8 cellular contexts compared by ENCODE assay signal in the genomic region with DNA sequence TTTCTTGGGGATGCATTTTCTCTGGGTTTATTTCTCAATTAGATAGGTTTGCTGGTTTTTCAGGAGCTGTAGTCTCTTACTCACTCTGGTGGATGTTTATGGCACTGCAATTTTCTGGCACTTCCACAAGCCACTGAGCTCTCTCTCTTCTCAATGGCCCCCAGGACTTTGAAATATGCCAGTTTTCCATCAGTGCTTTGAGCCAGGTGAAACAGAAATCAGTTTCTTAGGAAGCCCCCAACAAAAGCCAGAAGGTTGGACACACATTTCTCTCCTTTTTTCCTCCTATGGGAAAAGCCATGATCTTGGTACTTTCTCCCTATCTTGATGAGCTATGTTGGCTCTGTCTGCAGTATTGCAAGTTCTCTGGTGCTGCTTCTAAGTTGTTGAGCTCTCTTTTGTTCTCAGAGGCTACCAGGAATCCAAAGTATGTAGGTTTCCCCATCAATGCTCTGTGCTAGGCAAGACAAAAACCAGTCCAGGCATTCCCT.
DNase-seq lines count a peak whose midpoint lies in the region; ATAC-seq and TF ChIP-seq lines count a peak whose summit lies in the region.

No MANE protein-coding gene starts in this region.

- no peak overlapping the region for H3K4ac ChIP-seq in neuronal stem cell (ENCODE audit: low read length)

- H3K9me3 ChIP-seq in OCI-LY3 (ENCODE audit: insufficient read depth, low read length), result peaks cover 15% of the 10 kb centered on the region
- no peaks in the 10 kb centered on the region for H3K9me3 ChIP-seq in neuronal stem cell (replicated peaks in 1 of 2; ENCODE audit: control insufficient read depth in 2 of 2, insufficient read depth in 1 of 2, low read depth in 1 of 2, low read length in 2 of 2)

- H3K79me2 ChIP-seq in OCI-LY3 (ENCODE audit: low read length), result no peaks in the 10 kb centered on the region

- H3K4me2 ChIP-seq in OCI-LY3 (ENCODE audit: low read length) (no peak overlapping the region), neuronal stem cell (ENCODE audit: insufficient read depth, low read length, poor library complexity, severe bottlenecking) (peak overlapping the region; percentile 21)

- H2BK15ac ChIP-seq in neuronal stem cell (ENCODE audit: low read length), result no peak overlapping the region

- H3K4me1 ChIP-seq in OCI-LY3 (ENCODE audit: low read length), result no peaks in the 10 kb centered on the region
- peaks cover 0 to 7% of the 10 kb centered on the region in 2 donors for H3K4me1 ChIP-seq in neuronal stem cell (ENCODE audit: control insufficient read depth in 2 of 2, insufficient read depth in 1 of 2, low read depth in 1 of 2, low read length in 2 of 2)

- H2BK5ac ChIP-seq in neuronal stem cell (ENCODE audit: low read length), result no peak overlapping the region

- H3K36me3 ChIP-seq in OCI-LY3 (replicated peaks; ENCODE audit: low read depth, low read length) (no peaks in the 10 kb centered on the region), neuronal stem cell (replicated peaks in 1 of 2; ENCODE audit: control insufficient read depth in 2 of 2, insufficient read depth in 2 of 2, low read length in 2 of 2) (no peaks in the 10 kb centered on the region)

- H3K27me3 ChIP-seq in OCI-LY3 (ENCODE audit: low read depth, low read length), result peaks cover 21% of the 10 kb centered on the region
- peaks cover 0 to 4% (median 0%) of the 10 kb centered on the region in 45 donors for H3K27me3 ChIP-seq in dorsolateral prefrontal cortex
- no peaks in the 10 kb centered on the region for H3K27me3 ChIP-seq in neuronal stem cell (ENCODE audit: control insufficient read depth in 3 of 3, insufficient read depth in 3 of 3, low read depth in 1 of 3, low read length in 3 of 3)

- H3K4me3 ChIP-seq in OCI-LY3 (ENCODE audit: low read length), result no peak overlapping the region
- H3K4me3 ChIP-seq in dorsolateral prefrontal cortex, result no peak overlapping the region
- no peak overlapping the region for H3K4me3 ChIP-seq in neuronal stem cell (ENCODE audit: low read length in 2 of 2)

- H2BK12ac ChIP-seq in neuronal stem cell (ENCODE audit: low read length), result no peak overlapping the region

- intact Hi-C loops in dorsolateral prefrontal cortex (cut with DNase I), result no loop called here

- DNase-seq in NCI-H510A treated with DMSO at 0.1 percent for 48 hours (lab: John Stamatoyannopoulos, UW) (peak; percentile 22), NCI-H510A (lab: John Stamatoyannopoulos, UW) (no peak), dorsolateral prefrontal cortex (no peak), neuronal stem cell (ENCODE audit: low spot score) (peak; percentile 71), GM19238 (ENCODE audit: insufficient read length, low spot score) (no peak)

- no peak overlapping the region for H2AFZ ChIP-seq in OCI-LY3 (ENCODE audit: low read depth, low read length)
- no peak overlapping the region for H2AFZ ChIP-seq in neuronal stem cell (ENCODE audit: low read length)

- H3K9ac ChIP-seq in OCI-LY3 (ENCODE audit: low read length) (no peak overlapping the region), neuronal stem cell (ENCODE audit: low read depth, low read length, poor library complexity) (no peak overlapping the region)

- H4K8ac ChIP-seq in neuronal stem cell (ENCODE audit: low read depth, low read length), result no peak overlapping the region

- no peak overlapping the region for H3K23ac ChIP-seq in neuronal stem cell (ENCODE audit: low read depth, low read length, poor library complexity)

- TF ChIP-seq CTCF in OCI-LY3 (IDR thresholded peaks at IDR 0.05; ENCODE audit: low read depth, low read length) (peak; percentile 88), dorsolateral prefrontal cortex (IDR thresholded peaks at IDR 0.05 in 54 of 56, conservative IDR thresholded peaks at IDR 0.05 in 2 of 56; ENCODE audit: low read depth in 1 of 56, partially characterized antibody in 56 of 56) (peak in 34 of 56 donors; percentile 12 to 56 (median 24))

- ATAC-seq in HG02852 (IDR thresholded peaks at IDR 0.05; ENCODE audit: unreplicated experiment) (peak; percentile 50), GM19395 (IDR thresholded peaks at IDR 0.05; ENCODE audit: unreplicated experiment) (no peak)

- no peak overlapping the region for H3K14ac ChIP-seq in neuronal stem cell (ENCODE audit: low read length)

- no peak overlapping the region for H4K91ac ChIP-seq in neuronal stem cell (ENCODE audit: low read depth, low read length, poor library complexity)

- no peaks in the 10 kb centered on the region for H4K20me1 ChIP-seq in OCI-LY3 (ENCODE audit: insufficient read depth, low read length)

- no peak overlapping the region for H2BK120ac ChIP-seq in neuronal stem cell (ENCODE audit: low read depth, low read length)

- no peaks in the 10 kb centered on the region for H3K79me1 ChIP-seq in neuronal stem cell (ENCODE audit: low read depth, low read length)

- no peak overlapping the region for H3K18ac ChIP-seq in neuronal stem cell (ENCODE audit: low read length)

- H2AK5ac ChIP-seq in neuronal stem cell (ENCODE audit: low read depth, low read length), result no peak overlapping the region

- H3K27ac ChIP-seq in OCI-LY3 (ENCODE audit: low read length) (no peak overlapping the region), dorsolateral prefrontal cortex (no peak overlapping the region), neuronal stem cell (replicated peaks; ENCODE audit: low read length) (peak overlapping the region; percentile 89)

Comparison
In these comparisons a context has a peak if more than half of its experiments do, and no peak if none do; other contexts are left out.
1. DNase-seq: peak in NCI-H510A treated with DMSO at 0.1 percent for 48 hours (single experiment) and neuronal stem cell (single experiment); none in NCI-H510A (single experiment), dorsolateral prefrontal cortex (0 of 10) and GM19238 (single experiment).